In the genomic region with DNA sequence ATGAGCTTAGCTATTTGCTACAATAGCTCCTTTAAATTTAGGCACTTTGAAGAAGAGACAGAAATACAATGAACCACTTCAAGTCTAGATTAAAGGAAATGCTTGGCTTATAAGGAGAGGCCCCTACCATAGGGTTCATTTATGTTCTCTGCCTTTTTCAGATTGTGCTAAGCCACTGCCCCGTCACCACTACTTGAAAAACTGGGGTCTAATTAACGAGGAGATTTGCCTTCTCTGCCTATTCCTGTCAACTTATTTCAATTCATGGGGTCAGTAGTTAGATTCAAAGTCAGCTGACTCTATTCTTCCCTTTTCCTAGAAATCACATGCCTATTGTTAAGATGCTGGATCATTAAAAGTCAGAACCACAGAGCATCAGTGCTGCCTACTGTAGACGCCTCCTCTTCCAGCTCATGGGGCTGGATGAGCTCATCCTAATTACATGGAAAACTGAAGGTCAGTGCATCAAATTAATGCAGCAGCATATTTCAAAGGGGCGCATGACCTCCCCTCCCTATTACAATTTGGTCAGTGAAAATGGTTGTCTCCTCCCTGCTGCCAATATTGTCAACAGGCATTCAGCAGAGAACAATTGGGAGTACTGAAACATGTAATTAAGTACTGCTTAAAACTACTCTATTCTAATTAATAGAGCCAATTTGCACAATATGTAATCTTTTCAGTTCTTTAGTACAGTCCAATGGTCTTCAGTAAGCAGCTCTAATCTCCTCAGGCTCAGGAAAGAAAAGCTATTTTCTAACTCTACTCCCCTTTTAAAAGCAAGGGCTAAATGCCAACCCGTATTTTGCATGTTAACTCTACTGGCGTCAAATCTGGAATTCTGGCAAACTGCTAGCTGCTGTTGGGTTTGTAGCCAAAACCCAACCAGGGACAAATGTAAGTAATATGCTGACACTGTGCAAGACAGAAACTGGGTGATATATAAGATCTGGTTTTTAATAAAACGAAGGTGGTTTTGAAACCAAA, we compare ENCODE assay signal across 13 cellular contexts.
DNase-seq lines count a peak whose midpoint lies in the region; ATAC-seq and TF ChIP-seq lines count a peak whose summit lies in the region.
"Had no signal": no experiment of that assay in that cellular context is flagged by ENCODE, and none has a peak within 500 bp of the region (broad histone marks: within the 10 kb centered on the region; RNA-seq: fewer than 3 reads in every experiment).

No MANE protein-coding gene starts in this region.

- H3F3A ChIP-seq in PC-3 (ENCODE audit: low read length, unreplicated experiment), result no peaks in the 10 kb centered on the region

- H3K4me3 ChIP-seq in PC-3 (ENCODE audit: low read length) (no peak overlapping the region), psoas muscle (no peak overlapping the region)
- H3K4me3 ChIP-seq: esophagus squamous epithelium, thoracic aorta had no signal

- H3K9ac ChIP-seq in PC-3 (ENCODE audit: low read length), result no peak overlapping the region

- DNase-seq in COLO829 (ENCODE audit: low spot score), result peak; percentile 60
- DNase-seq in PC-3, result no peak
- no peak for DNase-seq in Right ventricle myocardium superior
- no peak for DNase-seq in psoas muscle
- no peak for DNase-seq in HPDE6-E6E7 (ENCODE audit: extremely low spot score)
- DNase-seq: activated CD4-positive, alpha-beta T cell treated with anti-CD3 and anti-CD28 coated beads for 48 hours; activated effector memory CD4-positive, alpha-beta T cell treated with anti-CD3 and anti-CD28 coated beads, Interleukin-2, amount 50 U/mL, for 16 hours; esophagus squamous epithelium; NCI-H1436 had no signal

- H3K4me1 ChIP-seq in PC-3 (ENCODE audit: insufficient read depth, low read length) (no peaks in the 10 kb centered on the region), psoas muscle (peaks cover 57% of the 10 kb centered on the region)

- H3K9me2 ChIP-seq in PC-3 (replicated peaks; ENCODE audit: low read length), result no peaks in the 10 kb centered on the region

- H3K27me3 ChIP-seq in PC-3 (ENCODE audit: low read length) (no peaks in the 10 kb centered on the region), psoas muscle (ENCODE audit: insufficient read depth in 3 of 3, low read length in 2 of 3) (no peaks in the 10 kb centered on the region)
- H3K27me3 ChIP-seq: esophagus squamous epithelium had no signal

- TF ChIP-seq CTCF in PC-3 (conservative IDR thresholded peaks at IDR 0.05; ENCODE audit: low read depth, low read length) (no peak), psoas muscle (IDR thresholded peaks at IDR 0.05) (no peak)

- H3K9me3 ChIP-seq in PC-3 (ENCODE audit: low read length) (no peaks in the 10 kb centered on the region), psoas muscle (no peaks in the 10 kb centered on the region)
- H3K9me3 ChIP-seq: esophagus squamous epithelium, thoracic aorta had no signal

- intact Hi-C loops in PC-3 (cut with micrococcal nuclease), result no loop called here
- intact Hi-C loops in Right ventricle myocardium superior (cut with DNase I), result no loop called here
- intact Hi-C loops in psoas muscle (cut with DNase I), result loop anchor here in 1 of 2 donors (5.0 kb wide), 1 partner anchor 90 kb away; no protein-coding TSS in a partner anchor

- H3K36me3 ChIP-seq in PC-3 (ENCODE audit: low read depth, low read length) (peaks cover 2% of the 10 kb centered on the region; the same call in 1 of the 2 replicates), psoas muscle (ENCODE audit: insufficient read depth in 1 of 2, low read depth in 1 of 2) (peaks cover 0 to 8% of the 10 kb centered on the region in 2 donors)
- H3K36me3 ChIP-seq: thoracic aorta had no signal

- no peak overlapping the region for H2AFZ ChIP-seq in PC-3 (ENCODE audit: low read length)

- no peak overlapping the region for H3K4me2 ChIP-seq in PC-3 (ENCODE audit: low read length)

- 45 to 53% (median 46%) methylated on average over 7 of the region's 7 CpGs for WGBS in psoas muscle, 3 donors

- peaks cover 5% of the 10 kb centered on the region; the same call in 1 of the 2 replicates for H4K20me1 ChIP-seq in PC-3 (ENCODE audit: low read length)

- H3K27ac ChIP-seq in PC-3 (ENCODE audit: low read length) (no peak overlapping the region), psoas muscle (peak overlapping the region; percentile 84)

- CTCF ChIA-PET in PC-3 (lab: Charles Lee), result no interaction called here

- POLR2A ChIA-PET in PC-3 (lab: Charles Lee; ENCODE audit: unreplicated experiment), result no interaction called here

- no peak for ATAC-seq in PC-3
- peak; percentile 67 for ATAC-seq in Right ventricle myocardium superior (ENCODE audit: poor library complexity)
- no peak for ATAC-seq in psoas muscle
- ATAC-seq in GM19023 (IDR thresholded peaks at IDR 0.05; ENCODE audit: unreplicated experiment), result no peak
- ATAC-seq in HG03439 (IDR thresholded peaks at IDR 0.05; ENCODE audit: unreplicated experiment), result no peak
- no peak for ATAC-seq in GM21528 (IDR thresholded peaks at IDR 0.05; ENCODE audit: low FRiP score, unreplicated experiment)

- H3K79me2 ChIP-seq in PC-3 (ENCODE audit: low read length), result peaks cover 28% of the 10 kb centered on the region

- TSS peak; percentile 5 for BruUV-seq in PC-3 (replicated peaks; lab: Mats Ljungman, UMichigan)
